Comparison of ENCODE assay signal across 23 cellular contexts in genomic region chr5:123819401-123819800, GRCh38.
"Had no signal": no experiment of that assay in that cellular context is flagged by ENCODE, and none has a peak within 500 bp of the region (broad histone marks: within the 10 kb centered on the region; RNA-seq: fewer than 3 reads in every experiment).

No MANE protein-coding gene starts in this region.

- H3K9me3 Mint-ChIP-seq: activated naive CD8-positive, alpha-beta T cell treated with anti-CD3 and anti-CD28 coated beads for 36 hours; activated T-helper 1 cell treated with anti-CD3 and anti-CD28 coated beads, Interleukin-12 subunit alpha, Interleukin-12 subunit beta, Interleukin-2, Interleukin-4 antibody, amounts not matched to agents 30 ng/mL and 10 ng/mL and 1 ng/mL, durations not matched to agents 14 hours and 24 hours and 36 hours; stimulated activated naive B cell treated with anti-CD40 and anti-IgM and Interleukin-4, amounts not matched to agents 10 μg/mL and 1 μg/mL and 100 μg/mL, for 72 hours had no signal

- H3K27me3 ChIP-seq: breast epithelium, gastrocnemius medialis, heart right ventricle, pancreas, spleen, upper lobe of left lung had no signal

- H3K27me3 Mint-ChIP-seq: activated CD4-positive, alpha-beta T cell treated with anti-CD3 and anti-CD28 coated beads for 36 hours; activated naive CD8-positive, alpha-beta T cell treated with anti-CD3 and anti-CD28 coated beads for 36 hours; effector memory CD8-positive, alpha-beta T cell; stimulated activated naive B cell treated with anti-CD40 and anti-IgM and Interleukin-4, amounts not matched to agents 10 μg/mL and 1 μg/mL and 100 μg/mL, for 72 hours had no signal

- H3K36me3 Mint-ChIP-seq: activated naive CD8-positive, alpha-beta T cell treated with anti-CD3 and anti-CD28 coated beads for 36 hours; stimulated activated naive B cell treated with anti-CD40 and anti-IgM and Interleukin-4, amounts not matched to agents 10 μg/mL and 1 μg/mL and 100 μg/mL, for 72 hours; WTC11 had no signal

- H3K9me3 ChIP-seq: gastrocnemius medialis, left ventricle myocardium inferior, pancreas, thoracic aorta, upper lobe of left lung had no signal

- H3K36me3 ChIP-seq: breast epithelium, gastrocnemius medialis, heart right ventricle, left ventricle myocardium inferior, pancreas, spleen, thoracic aorta, upper lobe of left lung had no signal

- H3K4me1 ChIP-seq: breast epithelium, spleen had no signal

- H3K4me3 Mint-ChIP-seq: activated CD4-positive, alpha-beta T cell treated with anti-CD3 and anti-CD28 coated beads for 36 hours; activated naive CD8-positive, alpha-beta T cell treated with anti-CD3 and anti-CD28 coated beads for 36 hours; activated T-helper 1 cell treated with anti-CD3 and anti-CD28 coated beads, Interleukin-12 subunit alpha, Interleukin-12 subunit beta, Interleukin-2, Interleukin-4 antibody, amounts not matched to agents 30 ng/mL and 10 ng/mL and 1 ng/mL, durations not matched to agents 14 hours and 24 hours and 36 hours; effector memory CD8-positive, alpha-beta T cell; neural crest cell; stimulated activated naive B cell treated with anti-CD40 and anti-IgM and Interleukin-4, amounts not matched to agents 10 μg/mL and 1 μg/mL and 100 μg/mL, for 72 hours; T-helper 2 cell treated with Interferon-gamma antibody and Interleukin-4, amounts not matched to agents 5 μg/mL and 100 μg/mL, for 36 hours; WTC11 had no signal

- H3K27ac ChIP-seq: breast epithelium, epithelial cell of prostate, gastrocnemius medialis, heart right ventricle, left ventricle myocardium inferior, pancreas, spleen, thoracic aorta, upper lobe of left lung had no signal

- H3K27ac Mint-ChIP-seq: activated CD4-positive, alpha-beta T cell treated with anti-CD3 and anti-CD28 coated beads for 36 hours; activated naive CD8-positive, alpha-beta T cell treated with anti-CD3 and anti-CD28 coated beads for 36 hours; activated T-helper 1 cell treated with anti-CD3 and anti-CD28 coated beads, Interleukin-12 subunit alpha, Interleukin-12 subunit beta, Interleukin-2, Interleukin-4 antibody, amounts not matched to agents 30 ng/mL and 10 ng/mL and 1 ng/mL, durations not matched to agents 14 hours and 24 hours and 36 hours; effector memory CD8-positive, alpha-beta T cell; stimulated activated naive B cell treated with anti-CD40 and anti-IgM and Interleukin-4, amounts not matched to agents 10 μg/mL and 1 μg/mL and 100 μg/mL, for 72 hours; T-helper 2 cell treated with Interferon-gamma antibody and Interleukin-4, amounts not matched to agents 5 μg/mL and 100 μg/mL, for 36 hours; WTC11 had no signal

- ATAC-seq: activated CD4-positive, alpha-beta T cell treated with anti-CD3 and anti-CD28 coated beads for 36 hours; effector memory CD8-positive, alpha-beta T cell; gastrocnemius medialis; heart right ventricle; sciatic nerve; stimulated activated naive B cell treated with anti-CD40 and anti-IgM and Interleukin-4, amounts not matched to agents 10 μg/mL and 1 μg/mL and 100 μg/mL, for 72 hours; WTC11 had no signal

- DNase-seq: activated CD4-positive, alpha-beta T cell treated with anti-CD3 and anti-CD28 coated beads for 36 hours; activated CD4-positive, alpha-beta T cell treated with anti-CD3 and anti-CD28 coated beads, Interleukin-2, amount 50 U/mL, for 48 hours; activated naive CD8-positive, alpha-beta T cell treated with anti-CD3 and anti-CD28 coated beads for 36 hours; activated T-cell treated with anti-CD3 and anti-CD28 coated beads for 4 hours; aorta; effector memory CD8-positive, alpha-beta T cell; gastrocnemius medialis; heart right ventricle; kidney glomerular epithelial cell; left ventricle myocardium inferior; mammary epithelial cell; pancreas; spleen; stimulated activated naive B cell treated with anti-CD40 and anti-IgM and Interleukin-4, amounts not matched to agents 10 μg/mL and 1 μg/mL and 100 μg/mL, for 72 hours; upper lobe of left lung had no signal

- H3K4me1 Mint-ChIP-seq: activated CD4-positive, alpha-beta T cell treated with anti-CD3 and anti-CD28 coated beads for 36 hours; activated naive CD8-positive, alpha-beta T cell treated with anti-CD3 and anti-CD28 coated beads for 36 hours had no signal

- H3K4me3 ChIP-seq: breast epithelium, gastrocnemius medialis, heart right ventricle, left ventricle myocardium inferior, pancreas, spleen, thoracic aorta, upper lobe of left lung had no signal

- FAIRE-seq: pancreas had no signal
